In the genomic region with DNA sequence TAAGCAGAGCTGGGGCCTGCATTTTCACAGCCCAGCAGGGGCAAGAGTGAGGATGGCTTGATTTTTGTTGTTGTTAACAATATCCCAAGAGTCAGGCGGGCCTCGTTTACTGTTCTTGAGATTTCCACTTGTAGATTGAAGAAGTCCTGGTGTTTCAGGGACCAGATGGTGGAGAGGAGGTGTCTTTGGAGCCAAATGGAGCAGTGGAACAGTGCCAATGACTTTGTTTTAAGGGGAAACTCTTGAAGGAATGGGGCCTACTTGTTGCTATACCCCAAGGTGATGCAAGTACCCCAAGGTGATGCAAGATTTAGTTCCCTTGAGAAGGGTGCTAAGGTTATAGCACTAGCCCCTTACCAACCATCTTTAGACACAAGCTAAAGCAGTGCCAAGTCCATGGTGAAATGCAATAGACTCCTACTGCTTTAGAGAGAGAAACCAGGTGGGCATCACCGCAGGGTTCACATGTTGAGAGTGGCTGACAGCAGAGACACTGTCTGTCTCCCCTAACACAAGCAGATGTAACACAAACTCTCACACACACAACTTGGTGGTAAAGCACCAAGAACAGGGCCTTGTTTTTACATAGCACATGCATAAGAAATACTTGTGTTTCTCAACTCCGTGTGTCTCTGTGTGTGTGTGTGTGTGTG, we compare ENCODE assay signal across 14 cellular contexts.
DNase-seq lines count a peak whose midpoint lies in the region; ATAC-seq lines count a peak whose summit lies in the region.
"Had no signal": no experiment of that assay in that cellular context is flagged by ENCODE, and none has a peak within 500 bp of the region (broad histone marks: within the 10 kb centered on the region; RNA-seq: fewer than 3 reads in every experiment).

No MANE protein-coding gene starts in this region.

- DNase-seq in NCI-H524 treated with DMSO at 0.1 percent for 48 hours (lab: John Stamatoyannopoulos, UW), result peak; percentile 12
- DNase-seq in NCI-H524 (lab: John Stamatoyannopoulos, UW), result no peak
- DNase-seq in NCI-H2171 (lab: John Stamatoyannopoulos, UW), result peak; percentile 17
- DNase-seq in inferior parietal cortex (ENCODE audit: extremely low spot score), result peak; percentile 54
- peak; percentile 59 for DNase-seq in superior temporal gyrus (ENCODE audit: extremely low spot score)
- DNase-seq: ACHN; Calu3; CD4-positive, CD25-positive, alpha-beta regulatory T cell; DND-41; GF-D8; H7 had no signal

- no peak for ATAC-seq in GM21619 (IDR thresholded peaks at IDR 0.05; ENCODE audit: unreplicated experiment)
- no peak for ATAC-seq in GM19324 (IDR thresholded peaks at IDR 0.05; ENCODE audit: low FRiP score, unreplicated experiment)
- ATAC-seq: GM23338 had no signal

Comparison
In these comparisons a context has a peak if more than half of its experiments do, and no peak if none do; other contexts are left out.
1. DNase-seq: peak in NCI-H524 treated with DMSO at 0.1 percent for 48 hours (single experiment), NCI-H2171 (single experiment), inferior parietal cortex (single experiment) and superior temporal gyrus (single experiment); none in NCI-H524 (0 of 2).